8 cellular contexts compared by ENCODE assay signal in the genomic region with DNA sequence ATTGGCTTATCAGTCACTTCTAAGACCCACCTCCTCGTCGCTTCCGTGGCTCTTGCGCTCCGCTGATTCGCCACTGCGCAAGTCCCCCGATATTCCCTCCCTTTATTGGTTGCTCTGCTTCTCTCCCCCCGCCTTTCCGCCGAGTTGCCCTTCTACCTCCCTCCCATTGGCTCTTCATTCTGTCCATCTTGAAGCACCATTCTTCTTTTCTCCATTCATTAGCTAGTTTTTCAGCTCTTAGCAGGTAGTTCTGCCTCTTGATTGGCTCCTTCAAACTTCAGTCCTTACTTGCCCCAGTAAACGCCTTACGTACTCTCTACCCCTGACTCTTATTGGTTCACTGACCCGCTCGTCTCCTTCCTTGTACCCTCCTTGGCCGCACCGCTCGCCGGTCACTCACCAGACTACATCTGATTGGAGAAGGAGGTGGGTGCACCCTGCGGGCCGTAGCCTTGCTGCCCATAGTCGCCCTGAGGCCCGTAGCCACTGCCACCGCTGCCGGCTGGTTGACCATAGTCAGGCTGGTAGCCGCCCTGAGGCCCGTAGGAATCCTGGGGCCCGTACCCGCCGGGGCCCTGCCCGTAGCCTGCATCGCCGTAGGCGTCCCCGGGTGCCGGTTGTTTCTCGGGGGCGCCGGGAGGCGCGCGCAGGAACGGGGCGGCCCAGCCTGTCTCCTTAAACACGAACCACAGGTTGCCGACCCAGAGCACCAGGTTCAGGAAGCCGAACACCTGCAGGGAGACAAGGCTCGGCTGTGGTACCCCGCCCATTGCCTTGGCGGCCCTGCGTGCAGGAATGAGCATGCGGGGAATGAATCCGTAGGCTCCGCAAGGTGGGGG. TPM values are rescaled to one million over a fixed set of nuclear protein-coding genes. Genes with fewer than 3 reads are reported as not detected.
DNase-seq lines count a peak whose midpoint lies in the region; ATAC-seq, FAIRE-seq and TF ChIP-seq lines count a peak whose summit lies in the region.

No MANE protein-coding gene starts in this region.

- H2AFZ ChIP-seq in fibroblast of lung (ENCODE audit: low read length): no peak overlapping the region

- CTCF ChIA-PET in naive thymus-derived CD4-positive, alpha-beta T cell (lab: Charles Lee): interaction anchor here (0.6 to 1.8 kb wide), 5 partner anchors 14 to 683 kb away, joined by 3 to 5 read pairs (median 3); no protein-coding TSS in a partner anchor

- peak; percentile 99 for FAIRE-seq in RCC 7860 (lab: Jason Lieb, UNC)

- in situ Hi-C loops in KBM-7 (cut with MboI; ENCODE audit: low pct_unique_long_range_greater_than_20kb, low sequenced_read_pairs): no loop called here

- H3K9me3 Mint-ChIP-seq in naive thymus-derived CD4-positive, alpha-beta T cell: peaks cover 0 to 2% (median 0%) of the 10 kb centered on the region in 11 donors

- POLR2A ChIA-PET in naive thymus-derived CD4-positive, alpha-beta T cell (lab: Charles Lee): interaction anchor here (0.6 to 1.9 kb wide), 15 partner anchors 9 to 1568 kb away, joined by 3 to 13 read pairs (median 4); partner anchors contain the start of genes CCDC22, OTUD5, PPP1R3F and PQBP1

- no peaks in the 10 kb centered on the region for H3K27me3 ChIP-seq in fibroblast of lung (ENCODE audit: control insufficient read depth, insufficient read depth, low read length)
- no peaks in the 10 kb centered on the region for H3K27me3 ChIP-seq in naive thymus-derived CD4-positive, alpha-beta T cell (ENCODE audit: control insufficient read depth in 2 of 2, insufficient read depth in 2 of 2, low read length in 2 of 2)

- H3K27ac ChIP-seq in fibroblast of lung (ENCODE audit: insufficient read depth, low read length): peak overlapping the region; percentile 1
- H3K27ac ChIP-seq in naive thymus-derived CD4-positive, alpha-beta T cell (ENCODE audit: low read depth, low read length): peak overlapping the region; percentile 82

- peak overlapping the region; percentile 50 for H3K9ac ChIP-seq in fibroblast of lung (ENCODE audit: insufficient read depth, low read length)

- H3K9me3 ChIP-seq in fibroblast of lung (ENCODE audit: control insufficient read depth, insufficient read depth, low read depth, low read length): no peaks in the 10 kb centered on the region
- no peaks in the 10 kb centered on the region for H3K9me3 ChIP-seq in naive thymus-derived CD4-positive, alpha-beta T cell (ENCODE audit: control insufficient read depth in 2 of 3, low read length in 3 of 3)

- TF ChIP-seq CTCF in fibroblast of lung (conservative IDR thresholded peaks at IDR 0.05 in 1 of 2, IDR thresholded peaks at IDR 0.05 in 1 of 2; ENCODE audit: low read depth in 1 of 2, low read length in 2 of 2): no peak

- H3K36me3 Mint-ChIP-seq in naive thymus-derived CD4-positive, alpha-beta T cell: peaks cover 0 to 3% (median 0%) of the 10 kb centered on the region in 5 donors

- peak overlapping the region; percentile 86 to 95 (median 92) for H3K4me3 Mint-ChIP-seq in naive thymus-derived CD4-positive, alpha-beta T cell

- H3K4me1 Mint-ChIP-seq in naive thymus-derived CD4-positive, alpha-beta T cell: peaks cover 11 to 41% (median 26%) of the 10 kb centered on the region in 7 donors

- H3K4me2 ChIP-seq in fibroblast of lung (ENCODE audit: extremely low read depth, insufficient read depth, low read length): peak overlapping the region; percentile 62

- DNase-seq in DMS79 (lab: John Stamatoyannopoulos, UW): peak; percentile 97
- peak; percentile 100 for DNase-seq in KBM-7
- peak; percentile 99 for DNase-seq in RCC 7860 (ENCODE audit: low spot score)
- DNase-seq in activated T-helper 1 cell treated with anti-CD3 and anti-CD28 coated beads, Interleukin-2, amount 50 U/mL, for 16 hours (ENCODE audit: low read depth in 1 of 2, low spot score in 1 of 2): peak; percentile 50 to 74
- DNase-seq in fibroblast of lung (ENCODE audit: low read depth in 2 of 2): peak; percentile 100
- DNase-seq in naive thymus-derived CD4-positive, alpha-beta T cell: peak; percentile 43 to 95 (median 90)
- DNase-seq in stimulated activated naive CD8-positive, alpha-beta T cell treated with anti-CD3 and anti-CD28 coated beads, Interleukin-15, Interleukin-2, amounts not matched to agents 100 U/mL and 50 U/mL, for 24 hours: peak; percentile 77

- intact Hi-C loops in naive thymus-derived CD4-positive, alpha-beta T cell (cut with micrococcal nuclease): loop anchor here (1.0 to 5.0 kb wide), 14 partner anchors 9 to 1354 kb away; partner anchors contain the start of genes CCDC22 (in 2 of the 2), PPP1R3F (in 2 of the 2), SYP (in 2 of the 2) and GPKOW (in 1 of the 2)

- no peaks in the 10 kb centered on the region for H4K20me1 ChIP-seq in fibroblast of lung (ENCODE audit: control insufficient read depth, extremely low read depth, insufficient read depth, low read length)

- peak overlapping the region; percentile 28 to 73 (median 63) for H3K4me3 ChIP-seq in fibroblast of lung (replicated peaks in 1 of 4; ENCODE audit: control extremely low read depth in 1 of 4, insufficient read depth in 1 of 4, low read depth in 3 of 4, low read length in 4 of 4)
- peak overlapping the region; percentile 96 for H3K4me3 ChIP-seq in naive thymus-derived CD4-positive, alpha-beta T cell (ENCODE audit: low read length)

- ATAC-seq in GM21723 (IDR thresholded peaks at IDR 0.05; ENCODE audit: unreplicated experiment): peak; percentile 84
- ATAC-seq in naive thymus-derived CD4-positive, alpha-beta T cell: peak; percentile 92
- ATAC-seq in stimulated activated naive CD8-positive, alpha-beta T cell treated with anti-CD3 and anti-CD28 coated beads, Interleukin-15, Interleukin-2, amounts not matched to agents 100 U/mL and 50 U/mL, for 24 hours: peak; percentile 91

- no peaks in the 10 kb centered on the region for H3K36me3 ChIP-seq in fibroblast of lung (ENCODE audit: control insufficient read depth, insufficient read depth, low read length)
- no peaks in the 10 kb centered on the region for H3K36me3 ChIP-seq in naive thymus-derived CD4-positive, alpha-beta T cell (ENCODE audit: control insufficient read depth in 2 of 3, insufficient read depth in 3 of 3, low read length in 3 of 3)

- no peaks in the 10 kb centered on the region for H3K4me1 ChIP-seq in fibroblast of lung (ENCODE audit: control insufficient read depth, extremely low read depth, insufficient read depth, low read length)
- H3K4me1 ChIP-seq in naive thymus-derived CD4-positive, alpha-beta T cell (ENCODE audit: control insufficient read depth in 2 of 2, insufficient read depth in 2 of 2, low read length in 2 of 2): peaks cover 0 to 15% of the 10 kb centered on the region in 2 donors

- peak overlapping the region; percentile 77 to 98 (median 94) for H3K27ac Mint-ChIP-seq in naive thymus-derived CD4-positive, alpha-beta T cell

- no peaks in the 10 kb centered on the region for H3K27me3 Mint-ChIP-seq in naive thymus-derived CD4-positive, alpha-beta T cell

- no peaks in the 10 kb centered on the region for H3K79me2 ChIP-seq in fibroblast of lung (ENCODE audit: control insufficient read depth, insufficient read depth, low read length)

RNA-seq across cellular contexts. Expression of gene PRICKLE3, which starts 5.1 kb away (rescaled TPM):
- 4.6 and 7.4 TPM in 2 replicates for total RNA-seq in fibroblast of lung
- polyA plus RNA-seq in fibroblast of lung: 2.7 and 3.5 TPM in 2 replicates
- polyA plus RNA-seq in fibroblast of lung (2012): 4.5 and 5.4 TPM in 2 replicates
- polyA minus RNA-seq in fibroblast of lung (ENCODE audit: low replicate concordance): 7.0 and 8.0 TPM in 2 replicates
- 10 to 100 TPM in 1 of 5 experiments, 1 to 10 TPM in 4; 7.2 to 19.8 (median 9.2) TPM for total RNA-seq in naive thymus-derived CD4-positive, alpha-beta T cell
- polyA plus RNA-seq in naive thymus-derived CD4-positive, alpha-beta T cell: 1 to 10 TPM; 1.4 to 4.2 TPM

RNA-seq across cellular contexts. Expression of gene SYP, which starts 8.7 kb away (rescaled TPM):
- total RNA-seq in fibroblast of lung: 0.17 and 0.26 TPM in 2 replicates
- 0.08 and 0.15 TPM in 2 replicates for polyA plus RNA-seq in fibroblast of lung
- polyA plus RNA-seq in fibroblast of lung (2012): 0.31 and 0.40 TPM in 2 replicates
- polyA minus RNA-seq in fibroblast of lung (ENCODE audit: low replicate concordance): not detected in 2 replicates
- 1 to 10 TPM in 3 of 5 experiments, under 1 TPM in 2; 0.35 to 2.2 (median 1.1) TPM for total RNA-seq in naive thymus-derived CD4-positive, alpha-beta T cell
- under 1 TPM; 0.26 to 0.53 TPM for polyA plus RNA-seq in naive thymus-derived CD4-positive, alpha-beta T cell

RNA-seq across cellular contexts. Expression of gene PLP2, which starts 19.6 kb away (rescaled TPM):
- total RNA-seq in fibroblast of lung: 10.5 and 23.3 TPM in 2 replicates
- 212 and 317 TPM in 2 replicates for polyA plus RNA-seq in fibroblast of lung
- polyA plus RNA-seq in fibroblast of lung (2012): 208 and 292 TPM in 2 replicates
- 354 and 470 TPM in 2 replicates for polyA minus RNA-seq in fibroblast of lung (ENCODE audit: low replicate concordance)
- 100 to 1,000 TPM in 1 of 5 experiments, 10 to 100 TPM in 4; 64.2 to 132 (median 90.5) TPM for total RNA-seq in naive thymus-derived CD4-positive, alpha-beta T cell
- polyA plus RNA-seq in naive thymus-derived CD4-positive, alpha-beta T cell: 100 to 1,000 TPM; 100 to 129 TPM

RNA-seq across cellular contexts. Expression of gene MAGIX, which starts 28.7 kb away (rescaled TPM):
- total RNA-seq in fibroblast of lung: 1.0 and 1.7 TPM in 2 replicates
- 0.34 and 0.40 TPM in 2 replicates for polyA plus RNA-seq in fibroblast of lung
- polyA plus RNA-seq in fibroblast of lung (2012): 0.66 and 0.88 TPM in 2 replicates
- 0.07 TPM in 1 of 2 replicates, not detected in the other for polyA minus RNA-seq in fibroblast of lung (ENCODE audit: low replicate concordance)
- 1 to 10 TPM; 1.5 to 2.6 (median 2.1) TPM for total RNA-seq in naive thymus-derived CD4-positive, alpha-beta T cell
- 1 to 10 TPM in 1 of 2 donors, under 1 TPM in 1; 0.38 to 1.0 TPM for polyA plus RNA-seq in naive thymus-derived CD4-positive, alpha-beta T cell

RNA-seq across cellular contexts. Expression of gene CACNA1F, which starts 41.9 kb away (rescaled TPM):
- 0.17 and 0.26 TPM in 2 replicates for total RNA-seq in fibroblast of lung
- polyA plus RNA-seq in fibroblast of lung: not detected in 2 replicates
- not detected in 2 replicates for polyA plus RNA-seq in fibroblast of lung (2012)
- not detected in 2 replicates for polyA minus RNA-seq in fibroblast of lung (ENCODE audit: low replicate concordance)
- total RNA-seq in naive thymus-derived CD4-positive, alpha-beta T cell: 1 to 10 TPM in 4 of 5 experiments, under 1 TPM in 1; 0.58 to 2.2 (median 1.3) TPM
- polyA plus RNA-seq in naive thymus-derived CD4-positive, alpha-beta T cell: under 1 TPM in 1 of 2 donors, not detected in 1; 0.12 TPM

Comparison
In these comparisons a context has a peak if more than half of its experiments do, and no peak if none do; other contexts are left out.
1. Peak in every context shown above with its lines: DNase-seq, ATAC-seq, H3K4me3 ChIP-seq and H3K27ac ChIP-seq.